16 cellular contexts compared by ENCODE assay signal in genomic region chr3:128089135-128089534, GRCh38. TPM values are rescaled to one million over a fixed set of nuclear protein-coding genes. Genes with fewer than 3 reads are reported as not detected.
DNase-seq lines count a peak whose midpoint lies in the region; ATAC-seq and TF ChIP-seq lines count a peak whose summit lies in the region.
"Had no signal": no experiment of that assay in that cellular context is flagged by ENCODE, and none has a peak within 500 bp of the region (broad histone marks: within the 10 kb centered on the region; RNA-seq: fewer than 3 reads in every experiment).

No MANE protein-coding gene starts in this region.

- no peaks in the 10 kb centered on the region for H3K9me3 ChIP-seq in Loucy (ENCODE audit: insufficient read depth, low read depth, low read length)

- no peaks in the 10 kb centered on the region for H3K4me1 ChIP-seq in Loucy (ENCODE audit: insufficient read depth, low read length, poor library complexity, severe bottlenecking)
- no peaks in the 10 kb centered on the region for H3K4me1 ChIP-seq in foreskin keratinocyte

- peaks cover 10% of the 10 kb centered on the region for H3K36me3 Mint-ChIP-seq in progenitor cell of endocrine pancreas (ENCODE audit: insufficient read depth)

- ATAC-seq in foreskin keratinocyte, result no peak

- DNase-seq in brain microvascular endothelial cell (no peak), progenitor cell of endocrine pancreas (ENCODE audit: low spot score, unreplicated experiment) (no peak), SW 1271 (lab: John Stamatoyannopoulos, UW) (no peak), cortex of kidney (lab: John Stamatoyannopoulos, UW) (no peak), foreskin keratinocyte (no peak)
- DNase-seq: C1 segment of cervical spinal cord; Calu3; CD4-positive, alpha-beta memory T cell; COR-L47; DMS53; DMS79 treated with DMSO at 0.1 percent for 48 hours; GF-D8; GM23248; H7; HFFc6 had no signal

- no peak overlapping the region for H3K4me3 Mint-ChIP-seq in progenitor cell of endocrine pancreas (ENCODE audit: low read depth)
- H3K4me3 Mint-ChIP-seq: CD4-positive, alpha-beta memory T cell; HFFc6 had no signal

- no peaks in the 10 kb centered on the region for H3F3A ChIP-seq in Loucy (ENCODE audit: low read depth)

- H3K27me3 Mint-ChIP-seq in progenitor cell of endocrine pancreas, result no peaks in the 10 kb centered on the region
- H3K27me3 Mint-ChIP-seq: CD4-positive, alpha-beta memory T cell had no signal

- H3K79me2 ChIP-seq in Loucy (ENCODE audit: insufficient read depth, low read length), result no peaks in the 10 kb centered on the region

- H4K20me1 ChIP-seq in Loucy (ENCODE audit: insufficient read depth, low read length, poor library complexity, severe bottlenecking), result no peaks in the 10 kb centered on the region

- no peaks in the 10 kb centered on the region for H3K4me1 Mint-ChIP-seq in progenitor cell of endocrine pancreas (ENCODE audit: low read depth)
- H3K4me1 Mint-ChIP-seq: CD4-positive, alpha-beta memory T cell had no signal

- H3K4me2 ChIP-seq in Loucy (ENCODE audit: low read depth, low read length, poor library complexity, severe bottlenecking), result no peak overlapping the region

- H3K9ac ChIP-seq in Loucy (ENCODE audit: low read depth, low read length, poor library complexity, severe bottlenecking), result no peak overlapping the region
- H3K9ac ChIP-seq: GM23248 had no signal

- in situ Hi-C loops in brain microvascular endothelial cell (cut with HindIII; ENCODE audit: low pct_ligation_motif_present, low sequenced_read_pairs), result no loop called here

- H3K27me3 ChIP-seq in Loucy (ENCODE audit: insufficient read depth, low read length, poor library complexity, severe bottlenecking) (no peaks in the 10 kb centered on the region), brain microvascular endothelial cell (replicated peaks) (no peaks in the 10 kb centered on the region), foreskin keratinocyte (no peaks in the 10 kb centered on the region)

- TF ChIP-seq CTCF in Loucy (conservative IDR thresholded peaks at IDR 0.05; ENCODE audit: low read length) (peak; percentile 19; the same call in 1 of the 2 replicates), brain microvascular endothelial cell (IDR thresholded peaks at IDR 0.05; ENCODE audit: low read depth, low read length, missing control alignments) (peak; percentile 5), progenitor cell of endocrine pancreas (IDR thresholded peaks at IDR 0.05; ENCODE audit: unreplicated experiment) (peak; percentile 12), foreskin keratinocyte (conservative IDR thresholded peaks at IDR 0.05) (no peak)

- no peak overlapping the region for H2AFZ ChIP-seq in Loucy (ENCODE audit: low read length)
- H2AFZ ChIP-seq: GM23248 had no signal

- H3K36me3 ChIP-seq in Loucy (ENCODE audit: insufficient read depth, low read length) (peaks cover 34% of the 10 kb centered on the region; the same call in 1 of the 2 replicates), brain microvascular endothelial cell (replicated peaks) (peaks cover 4% of the 10 kb centered on the region)

- H3K4me3 ChIP-seq in Loucy (ENCODE audit: low read length, poor library complexity, severe bottlenecking) (no peak overlapping the region), brain microvascular endothelial cell (ENCODE audit: low read depth, low read length) (no peak overlapping the region)
- H3K4me3 ChIP-seq: GM23248 had no signal

- H3K9me2 ChIP-seq in Loucy (replicated peaks; ENCODE audit: low read depth, low read length), result no peaks in the 10 kb centered on the region

- no peaks in the 10 kb centered on the region for H3K9me3 Mint-ChIP-seq in progenitor cell of endocrine pancreas (ENCODE audit: low read depth)
- H3K9me3 Mint-ChIP-seq: CD4-positive, alpha-beta memory T cell; HFFc6 had no signal

- H3K27ac Mint-ChIP-seq in progenitor cell of endocrine pancreas, result no peak overlapping the region
- H3K27ac Mint-ChIP-seq: CD4-positive, alpha-beta memory T cell; HFFc6 had no signal

- H3K27ac ChIP-seq in brain microvascular endothelial cell, result no peak overlapping the region
- H3K27ac ChIP-seq in foreskin keratinocyte, result no peak overlapping the region
- H3K27ac ChIP-seq: GM23248 had no signal

RNA-seq across cellular contexts. Expression of gene RUVBL1, which starts 34.5 kb away (rescaled TPM):
- total RNA-seq in progenitor cell of endocrine pancreas (51.3 and 53.6 TPM in 2 replicates), foreskin keratinocyte (98.5 and 114 TPM in 2 replicates)
- 99.4 and 119 TPM in 2 replicates for polyA plus RNA-seq in foreskin keratinocyte

RNA-seq across cellular contexts. Expression of gene SEC61A1, which starts 36.9 kb away (rescaled TPM):
- 171 and 176 TPM in 2 replicates for total RNA-seq in progenitor cell of endocrine pancreas
- total RNA-seq in foreskin keratinocyte, result 219 and 254 TPM in 2 replicates
- 185 and 203 TPM in 2 replicates for polyA plus RNA-seq in foreskin keratinocyte
